Comparison of ENCODE assay signal across 9 cellular contexts in the genomic region with DNA sequence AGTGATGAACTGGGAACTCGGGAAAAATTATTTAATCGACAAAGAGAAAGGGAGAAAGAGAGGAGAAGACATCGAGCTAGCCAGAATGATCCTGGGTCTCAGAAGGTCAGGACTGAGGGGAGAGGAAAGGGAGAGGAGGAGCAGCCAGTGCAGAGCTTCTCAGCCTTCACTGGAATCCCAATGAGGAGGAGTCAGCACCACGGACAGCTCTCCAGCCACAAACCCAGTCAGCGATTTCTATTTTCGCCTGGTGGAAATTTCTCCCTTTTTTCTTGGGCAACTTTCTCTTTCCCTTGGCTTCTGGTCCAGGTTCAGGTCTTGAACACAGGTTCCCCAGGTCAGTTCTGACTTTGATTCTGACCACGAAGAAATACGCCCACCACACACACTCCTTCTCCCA. TPM values are rescaled to one million over a fixed set of nuclear protein-coding genes. Genes with fewer than 3 reads are reported as not detected.
DNase-seq lines count a peak whose midpoint lies in the region; ATAC-seq and TF ChIP-seq lines count a peak whose summit lies in the region.
"Had no signal": no experiment of that assay in that cellular context is flagged by ENCODE, and none has a peak within 500 bp of the region (broad histone marks: within the 10 kb centered on the region; RNA-seq: fewer than 3 reads in every experiment).

No MANE protein-coding gene starts in this region.

- H3K36me3 ChIP-seq in mesendoderm (ENCODE audit: control insufficient read depth, insufficient read depth, low read length) = no peaks in the 10 kb centered on the region

- no peak overlapping the region for H2BK15ac ChIP-seq in mesendoderm (replicated peaks; ENCODE audit: low read depth)

- no peak overlapping the region for H3K56ac ChIP-seq in mesendoderm (ENCODE audit: low read length)

- H3K23ac ChIP-seq in mesendoderm (ENCODE audit: low read length) = no peak overlapping the region

- H3K79me1 ChIP-seq in mesendoderm (ENCODE audit: low read length) = no peaks in the 10 kb centered on the region

- ATAC-seq in GM21717 (IDR thresholded peaks at IDR 0.05; ENCODE audit: unreplicated experiment) = no peak

- no peak overlapping the region for H3K18ac ChIP-seq in mesendoderm (ENCODE audit: low read length)

- H3K4me2 ChIP-seq in mesendoderm (ENCODE audit: low read length) = no peak overlapping the region

- no peak for TF ChIP-seq CTCF in cardiac fibroblast (IDR thresholded peaks at IDR 0.05; ENCODE audit: low read depth, low read length)

- H3K79me2 ChIP-seq in mesendoderm (ENCODE audit: control insufficient read depth, insufficient read depth, low read length) = no peaks in the 10 kb centered on the region

- H3K4me1 ChIP-seq in mesendoderm (ENCODE audit: control insufficient read depth, low read depth, low read length) = peaks cover 11% of the 10 kb centered on the region

- H4K5ac ChIP-seq in mesendoderm (ENCODE audit: low read length) = no peak overlapping the region

- no peak overlapping the region for H3K9ac ChIP-seq in mesendoderm (ENCODE audit: low read length)

- H3K4me3 ChIP-seq in cardiac fibroblast (replicated peaks in 1 of 2; ENCODE audit: low read depth in 2 of 2, low read length in 2 of 2) = no peak overlapping the region
- no peak overlapping the region for H3K4me3 ChIP-seq in mesendoderm (ENCODE audit: low read length)

- H4K8ac ChIP-seq in mesendoderm (ENCODE audit: low read depth, low read length) = no peak overlapping the region

- no peaks in the 10 kb centered on the region for H3K27me3 ChIP-seq in mesendoderm (ENCODE audit: insufficient read depth, low read length, poor library complexity)

- in situ Hi-C loops in KBM-7 (cut with MboI; ENCODE audit: low pct_unique_long_range_greater_than_20kb, low sequenced_read_pairs) = no loop called here

- H3K4ac ChIP-seq in mesendoderm (ENCODE audit: low read depth, low read length) = no peak overlapping the region

- no peak overlapping the region for H3K27ac ChIP-seq in mesendoderm (ENCODE audit: low read depth, low read length)

- H2AK5ac ChIP-seq in mesendoderm (ENCODE audit: low read length) = no peak overlapping the region

- H2BK5ac ChIP-seq in mesendoderm (ENCODE audit: low read length) = no peak overlapping the region

- no CpG with 5 or more reads among the region's 8 CpGs for WGBS in mesendoderm (ENCODE audit: extremely low coverage, insufficient coverage, low lambda C conversion rate)

- DNase-seq in ELF-1 (ENCODE audit: low read depth, low spot score) (peak; percentile 70), KBM-7 (peak; percentile 9), cardiac fibroblast (ENCODE audit: low read depth in 2 of 2) (peak; percentile 19 to 31), mesendoderm (peak; percentile 81), NCI-H2171 (lab: John Stamatoyannopoulos, UW) (no peak), DMS153 treated with DMSO at 0.1 percent for 48 hours (lab: John Stamatoyannopoulos, UW; ENCODE audit: unreplicated experiment) (no peak), NCI-H2029 (lab: John Stamatoyannopoulos, UW) (no peak)
- DNase-seq: activated effector memory CD4-positive, alpha-beta T cell treated with anti-CD3 and anti-CD28 coated beads, Interleukin-2, amount 50 U/mL, for 16 hours had no signal

- no peak overlapping the region for H2BK120ac ChIP-seq in mesendoderm (ENCODE audit: low read depth, low read length)

RNA-seq across cellular contexts. Expression of a gene that starts 1.6 kb away (rescaled TPM):
- 10.1 TPM for polyA plus RNA-seq in mesendoderm (2013, experiment 1 of 2)
- 11.1 TPM for polyA plus RNA-seq in mesendoderm (2013, experiment 2 of 2)

Comparison
In these comparisons a context has a peak if more than half of its experiments do, and no peak if none do; other contexts are left out.
1. DNase-seq: peak in ELF-1 (single experiment), KBM-7 (single experiment), cardiac fibroblast (2 of 2) and mesendoderm (single experiment); none in NCI-H2171 (single experiment), DMS153 treated with DMSO at 0.1 percent for 48 hours (single experiment) and NCI-H2029 (single experiment).